10 cellular contexts compared by ENCODE assay signal in genomic region chr6:166624275-166624674, GRCh38. TPM values are rescaled to one million over a fixed set of nuclear protein-coding genes. Genes with fewer than 3 reads are reported as not detected.
DNase-seq lines count a peak whose midpoint lies in the region; ATAC-seq and TF ChIP-seq lines count a peak whose summit lies in the region.
"Had no signal": no experiment of that assay in that cellular context is flagged by ENCODE, and none has a peak within 500 bp of the region (broad histone marks: within the 10 kb centered on the region; RNA-seq: fewer than 3 reads in every experiment).

No MANE protein-coding gene starts in this region.

- 50 to 53% methylated on average over 4 of the region's 4 CpGs for WGBS in esophagus squamous epithelium, 2 donors

- no peak for TF ChIP-seq CTCF in esophagus squamous epithelium (IDR thresholded peaks at IDR 0.05)
- TF ChIP-seq CTCF in osteoblast (IDR thresholded peaks at IDR 0.05; ENCODE audit: extremely low read depth, low read depth, low read length): no peak

- no peak for ATAC-seq in HG03521 (IDR thresholded peaks at IDR 0.05; ENCODE audit: unreplicated experiment)

- H2AFZ ChIP-seq in osteoblast (ENCODE audit: low read length): no peak overlapping the region

- H3K27ac ChIP-seq in esophagus squamous epithelium: peak overlapping the region; percentile 44 to 95 (median 74)
- H3K27ac ChIP-seq in osteoblast (ENCODE audit: low read depth, low read length): peak overlapping the region; percentile 41

- peaks cover 0 to 31% (median 0%) of the 10 kb centered on the region in 4 donors for H3K27me3 ChIP-seq in esophagus squamous epithelium
- H3K27me3 ChIP-seq in osteoblast (ENCODE audit: insufficient read depth, low read length): no peaks in the 10 kb centered on the region

- intact Hi-C loops in esophagus squamous epithelium (cut with DNase I): no loop called here

- peak; percentile 27 for DNase-seq in Daoy (ENCODE audit: low read depth)
- peak; percentile 8 for DNase-seq in SIG-M5 (lab: John Stamatoyannopoulos, UW)
- no peak for DNase-seq in esophagus squamous epithelium (lab: John Stamatoyannopoulos, UW)
- no peak for DNase-seq in osteoblast (ENCODE audit: insufficient read length, low spot score, missing footprints)
- DNase-seq in mesenteric fat pad (ENCODE audit: low spot score): no peak
- DNase-seq in T-helper 1 cell: no peak
- DNase-seq in amniotic stem cell (lab: John Stamatoyannopoulos, UW): no peak
- DNase-seq: NCI-H2081, SW 1271 had no signal

- H3K79me2 ChIP-seq in osteoblast (ENCODE audit: insufficient read depth, low read length): peaks cover 58% of the 10 kb centered on the region

- peak overlapping the region; percentile 6 for H3K4me2 ChIP-seq in osteoblast (ENCODE audit: insufficient read depth, low read length)

- H3K36me3 ChIP-seq in esophagus squamous epithelium (no peaks in the 10 kb centered on the region), osteoblast (ENCODE audit: insufficient read depth, low read length) (no peaks in the 10 kb centered on the region)

- H3K4me1 ChIP-seq in esophagus squamous epithelium (peaks cover 34 to 86% (median 35%) of the 10 kb centered on the region in 3 donors), osteoblast (ENCODE audit: insufficient read depth, low read length) (peaks cover 59% of the 10 kb centered on the region)

- no peaks in the 10 kb centered on the region for H3K9me3 ChIP-seq in esophagus squamous epithelium
- H3K9me3 ChIP-seq in osteoblast (ENCODE audit: low read depth, low read length): no peaks in the 10 kb centered on the region

- no peak overlapping the region for H3K4me3 ChIP-seq in esophagus squamous epithelium
- no peak overlapping the region for H3K4me3 ChIP-seq in osteoblast (ENCODE audit: insufficient read depth, low read length)

- no peaks in the 10 kb centered on the region for H4K20me1 ChIP-seq in osteoblast (ENCODE audit: insufficient read depth, low read length)

- TF ChIP-seq POLR2A in esophagus squamous epithelium (IDR thresholded peaks at IDR 0.05): no peak

RNA-seq across cellular contexts. Expression of gene RPS6KA2, which starts 2.8 kb away (rescaled TPM):
- total RNA-seq in Daoy (2014; rRNA removed; shearing (Covaris generic)): 5.5 and 6.7 TPM in 2 replicates
- total RNA-seq in esophagus squamous epithelium (10 to 100 TPM; 11.8 to 66.0 (median 19.2) TPM), osteoblast (112 and 113 TPM in 2 replicates), mesenteric fat pad (45.2 TPM)

RNA-seq across cellular contexts. Expression of gene RAMACL, which starts 37.8 kb away (rescaled TPM):
- 0.34 and 0.86 TPM in 2 replicates for total RNA-seq in Daoy (2014; rRNA removed; shearing (Covaris generic))
- total RNA-seq in esophagus squamous epithelium (1 to 10 TPM in 3 of 4 donors, under 1 TPM in 1; 0.99 to 2.7 (median 1.3) TPM), osteoblast (3.3 and 4.1 TPM in 2 replicates), mesenteric fat pad (3.2 TPM)

Comparison
In these comparisons a context has a peak if more than half of its experiments do, and no peak if none do; other contexts are left out.
1. DNase-seq: peak in Daoy (single experiment) and SIG-M5 (single experiment); none in esophagus squamous epithelium (single experiment), osteoblast (single experiment), mesenteric fat pad (single experiment), T-helper 1 cell (0 of 5) and amniotic stem cell (single experiment).